ENCODE assay signal across 1 cellular context in the genomic region with DNA sequence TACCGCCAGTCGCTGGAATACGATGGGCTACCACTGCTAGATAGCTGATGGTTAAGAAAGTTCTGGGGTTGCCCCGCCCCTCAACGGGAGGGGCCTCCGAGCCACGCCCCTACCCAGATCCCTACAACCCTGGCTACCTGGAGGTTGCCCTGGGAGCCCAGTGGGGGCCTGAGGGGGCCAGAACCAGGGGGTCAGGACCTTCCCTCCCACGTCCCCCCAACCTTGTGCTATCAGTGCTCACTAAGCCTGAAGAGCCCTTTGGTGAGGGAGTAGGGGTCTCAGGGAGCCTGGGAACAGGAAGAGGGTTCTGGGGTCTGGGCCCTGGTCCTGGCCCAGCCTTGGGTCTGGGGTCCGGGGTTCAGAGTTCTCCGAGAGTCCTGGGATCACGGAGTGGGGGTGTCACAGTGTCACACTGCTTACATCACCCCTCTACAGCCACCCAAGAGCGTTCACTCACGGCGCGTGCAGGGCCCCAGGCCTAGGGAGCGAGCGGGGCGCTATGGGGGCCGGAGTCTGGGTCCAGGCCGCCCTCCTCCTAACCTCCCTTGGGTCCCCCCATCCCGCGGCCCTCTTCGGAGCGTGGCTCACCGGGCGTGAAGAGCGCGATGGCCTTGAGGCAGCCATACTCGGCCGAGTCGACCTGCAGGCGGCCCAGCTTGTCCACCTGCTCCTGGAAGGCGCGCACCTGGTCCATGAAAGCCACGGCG.
TF ChIP-seq lines count a peak whose summit lies in the region.

No MANE protein-coding gene starts in this region.

TF ChIP-seq in K562, 482 proteins besides CTCF, POLR2A, EP300 and RAD21 (continues in another document):
- TF ChIP-seq CHD1 (IDR thresholded peaks at IDR 0.05; ENCODE audit: low read length) (no peak), HDAC2 (IDR thresholded peaks at IDR 0.05) (peak; percentile 51; the same call in 1 of the 2 replicates), PML (IDR thresholded peaks at IDR 0.05; ENCODE audit: low read length) (peak; percentile 52; the same call in 1 of the 2 replicates), PHF8 (IDR thresholded peaks at IDR 0.05; ENCODE audit: borderline replicate concordance, low read length) (peak; percentile 41; the same call in 1 of the 2 replicates), CREB1 (IDR thresholded peaks at IDR 0.05) (no peak), CREB1 (CRISPR knock-in tag; IDR thresholded peaks at IDR 0.05) (no peak), ETV5 (CRISPR knock-in tag; IDR thresholded peaks at IDR 0.05; ENCODE audit: low read depth) (peak; percentile 2; the same call in 1 of the 2 replicates), HMGXB4 (CRISPR knock-in tag; IDR thresholded peaks at IDR 0.05) (peak; percentile 68; the same call in 1 of the 2 replicates), MAFK (IDR thresholded peaks at IDR 0.05; ENCODE audit: low read length) (no peak), ZBTB7A (IDR thresholded peaks at IDR 0.05; ENCODE audit: borderline replicate concordance, control insufficient read depth, low read depth, low read length) (peak; percentile 75; the same call in 1 of the 2 replicates), ZFX (CRISPR knock-in tag; IDR thresholded peaks at IDR 0.05) (peak; percentile 85), ZNF134 (CRISPR knock-in tag; conservative IDR thresholded peaks at IDR 0.05) (no peak), USF1 (CRISPR knock-in tag; IDR thresholded peaks at IDR 0.05) (peak; percentile 32; the same call in 1 of the 2 replicates), TGIF2 (CRISPR knock-in tag; IDR thresholded peaks at IDR 0.05) (no peak), E2F8 (IDR thresholded peaks at IDR 0.05; ENCODE audit: low read depth, partially characterized antibody) (no peak), ZNF436 (CRISPR knock-in tag; IDR thresholded peaks at IDR 0.05) (no peak), SIN3A (IDR thresholded peaks at IDR 0.05; ENCODE audit: borderline replicate concordance in 2 of 2, control insufficient read depth in 1 of 2, low read depth in 2 of 2, low read length in 2 of 2) (0 out of 4 replicates have a peak, but pooled peaks of 1 of the 2 experiments have one; percentile 63), ZKSCAN1 (IDR thresholded peaks at IDR 0.05; ENCODE audit: low read depth, low read length) (0 out of 2 replicates have a peak, but pooled peaks have one; percentile 6), EP400 (IDR thresholded peaks at IDR 0.05) (peak; percentile 77; the same call in 1 of the 2 replicates), ZNF232 (CRISPR knock-in tag; IDR thresholded peaks at IDR 0.05) (0 out of 2 replicates have a peak, but pooled peaks have one; percentile 38), HMBOX1 (IDR thresholded peaks at IDR 0.05) (peak; percentile 55; the same call in 1 of the 2 replicates), ZNF696 (CRISPR knock-in tag; conservative IDR thresholded peaks at IDR 0.05) (no peak), MXD1 (CRISPR knock-in tag; IDR thresholded peaks at IDR 0.05; ENCODE audit: borderline replicate concordance, poor library complexity, severe bottlenecking) (no peak), SUPT5H (IDR thresholded peaks at IDR 0.05) (peak; percentile 72), POLR2G (IDR thresholded peaks at IDR 0.05; ENCODE audit: low read depth, low read length) (peak; percentile 80), SMAD1 (IDR thresholded peaks at IDR 0.05; ENCODE audit: low read depth, low read length, partially characterized antibody) (no peak), POLR2B (IDR thresholded peaks at IDR 0.05; ENCODE audit: low read depth, partially characterized antibody) (peak; percentile 55), HDAC1 (IDR thresholded peaks at IDR 0.05) (0 out of 4 replicates have a peak, but pooled peaks of 1 of the 2 experiments have one; percentile 44), PHB (CRISPR knock-in tag; IDR thresholded peaks at IDR 0.05) (peak; percentile 66; the same call in 1 of the 2 replicates), RBM15 (IDR thresholded peaks at IDR 0.05; ENCODE audit: insufficient read depth, low read length) (no peak), GABPB1 (CRISPR knock-in tag; IDR thresholded peaks at IDR 0.05) (peak; percentile 8; the same call in 1 of the 2 replicates), CEBPZ (IDR thresholded peaks at IDR 0.05; ENCODE audit: borderline replicate concordance, low read depth, low read length) (no peak), YY1 (IDR thresholded peaks at IDR 0.05; ENCODE audit: borderline replicate concordance in 1 of 3, control insufficient read depth in 1 of 3, extremely low read depth in 1 of 3, insufficient read depth in 3 of 3, insufficient read length in 1 of 3, insufficient replicate concordance in 2 of 3, low read depth in 1 of 3, low read length in 2 of 3) (peak in 1 of 3 experiments; percentile 39), ATF1 (CRISPR knock-in tag; IDR thresholded peaks at IDR 0.05) (no peak), ATF1 (tag; IDR thresholded peaks at IDR 0.05) (peak; percentile 68; the same call in 1 of the 2 replicates), RBFOX2 (IDR thresholded peaks at IDR 0.05; ENCODE audit: low read depth, low read length) (peak; percentile 87), CHD2 (IDR thresholded peaks at IDR 0.05; ENCODE audit: low read depth, low read length) (peak; percentile 13; the same call in 1 of the 2 replicates), TEAD1 (CRISPR knock-in tag; IDR thresholded peaks at IDR 0.05) (peak in 1 of 2 experiments; percentile 47; a peak in 1 of 4 replicates), HLTF (IDR thresholded peaks at IDR 0.05) (peak; percentile 43; the same call in 1 of the 2 replicates), DPF2 (IDR thresholded peaks at IDR 0.05) (0 out of 2 replicates have a peak, but pooled peaks have one; percentile 20), MAZ (CRISPR knock-in tag; conservative IDR thresholded peaks at IDR 0.05 in 1 of 2, IDR thresholded peaks at IDR 0.05 in 1 of 2) (peak in 1 of 2 experiments; percentile 66; a peak in 1 of 4 replicates), POLR2AphosphoS5 (IDR thresholded peaks at IDR 0.05; ENCODE audit: control insufficient read depth, insufficient read depth, low read depth, low read length) (peak; percentile 38), SRF (CRISPR knock-in tag; IDR thresholded peaks at IDR 0.05) (peak in 1 of 2 experiments; percentile 20; a peak in 1 of 4 replicates), CBX1 (IDR thresholded peaks at IDR 0.05; ENCODE audit: low read depth) (no peak)
- TF ChIP-seq, protein P1, sequence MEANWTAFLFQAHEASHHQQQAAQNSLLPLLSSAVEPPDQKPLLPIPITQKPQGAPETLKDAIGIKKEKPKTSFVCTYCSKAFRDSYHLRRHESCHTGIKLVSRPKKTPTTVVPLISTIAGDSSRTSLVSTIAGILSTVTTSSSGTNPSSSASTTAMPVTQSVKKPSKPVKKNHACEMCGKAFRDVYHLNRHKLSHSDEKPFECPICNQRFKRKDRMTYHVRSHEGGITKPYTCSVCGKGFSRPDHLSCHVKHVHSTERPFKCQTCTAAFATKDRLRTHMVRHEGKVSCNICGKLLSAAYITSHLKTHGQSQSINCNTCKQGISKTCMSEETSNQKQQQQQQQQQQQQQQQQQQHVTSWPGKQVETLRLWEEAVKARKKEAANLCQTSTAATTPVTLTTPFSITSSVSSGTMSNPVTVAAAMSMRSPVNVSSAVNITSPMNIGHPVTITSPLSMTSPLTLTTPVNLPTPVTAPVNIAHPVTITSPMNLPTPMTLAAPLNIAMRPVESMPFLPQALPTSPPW (CRISPR knock-in tag; IDR thresholded peaks at IDR 0.05) = peak; percentile 76; the same call in 1 of the 2 replicates
- TF ChIP-seq, protein P2, sequence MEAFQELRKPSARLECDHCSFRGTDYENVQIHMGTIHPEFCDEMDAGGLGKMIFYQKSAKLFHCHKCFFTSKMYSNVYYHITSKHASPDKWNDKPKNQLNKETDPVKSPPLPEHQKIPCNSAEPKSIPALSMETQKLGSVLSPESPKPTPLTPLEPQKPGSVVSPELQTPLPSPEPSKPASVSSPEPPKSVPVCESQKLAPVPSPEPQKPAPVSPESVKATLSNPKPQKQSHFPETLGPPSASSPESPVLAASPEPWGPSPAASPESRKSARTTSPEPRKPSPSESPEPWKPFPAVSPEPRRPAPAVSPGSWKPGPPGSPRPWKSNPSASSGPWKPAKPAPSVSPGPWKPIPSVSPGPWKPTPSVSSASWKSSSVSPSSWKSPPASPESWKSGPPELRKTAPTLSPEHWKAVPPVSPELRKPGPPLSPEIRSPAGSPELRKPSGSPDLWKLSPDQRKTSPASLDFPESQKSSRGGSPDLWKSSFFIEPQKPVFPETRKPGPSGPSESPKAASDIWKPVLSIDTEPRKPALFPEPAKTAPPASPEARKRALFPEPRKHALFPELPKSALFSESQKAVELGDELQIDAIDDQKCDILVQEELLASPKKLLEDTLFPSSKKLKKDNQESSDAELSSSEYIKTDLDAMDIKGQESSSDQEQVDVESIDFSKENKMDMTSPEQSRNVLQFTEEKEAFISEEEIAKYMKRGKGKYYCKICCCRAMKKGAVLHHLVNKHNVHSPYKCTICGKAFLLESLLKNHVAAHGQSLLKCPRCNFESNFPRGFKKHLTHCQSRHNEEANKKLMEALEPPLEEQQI (IDR thresholded peaks at IDR 0.05) = no peak
